In the genomic region with DNA sequence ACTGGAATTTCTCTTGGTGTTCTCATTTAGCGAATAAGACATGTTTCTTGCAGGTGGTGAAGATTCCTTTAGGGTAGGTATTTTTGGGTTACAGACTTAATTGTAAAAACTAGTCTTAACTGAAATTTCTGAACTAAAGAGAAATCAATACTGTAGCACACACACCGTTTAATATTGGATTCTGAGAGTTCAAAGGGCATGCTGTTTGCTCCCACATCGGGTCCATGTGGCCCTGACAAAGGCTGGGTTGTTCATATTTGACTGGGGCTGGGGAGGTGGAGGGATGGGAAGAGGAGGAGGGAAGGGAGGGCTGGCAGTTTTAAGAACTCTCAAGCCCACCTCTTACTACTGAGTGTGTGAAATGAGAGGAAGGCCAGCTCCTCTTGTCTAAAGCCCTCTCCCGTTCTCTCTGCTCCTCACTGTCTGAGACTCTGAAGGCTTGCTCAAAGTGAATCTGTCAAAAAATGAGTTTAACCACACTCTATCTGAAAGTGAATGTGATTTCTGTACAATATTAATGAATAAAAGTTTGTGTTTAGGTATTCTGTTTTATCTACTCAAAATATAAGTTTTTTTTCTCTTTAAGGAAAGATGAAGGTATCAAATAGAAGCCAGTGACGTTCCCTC, we compare ENCODE assay signal across 1 cellular context.
TF ChIP-seq lines count a peak whose summit lies in the region.

No MANE protein-coding gene starts in this region.

TF ChIP-seq in IMR-90, 13 proteins besides CTCF, POLR2A, EP300 and RAD21:
- no peak for TF ChIP-seq RCOR1 (IDR thresholded peaks at IDR 0.05; ENCODE audit: insufficient replicate concordance, low read length)
- TF ChIP-seq NFE2L2 (IDR thresholded peaks at IDR 0.05; ENCODE audit: low read depth, low read length), result no peak
- TF ChIP-seq BHLHE40 (IDR thresholded peaks at IDR 0.05; ENCODE audit: low read depth, low read length), result no peak
- no peak for TF ChIP-seq MAFK (IDR thresholded peaks at IDR 0.05; ENCODE audit: low read depth, low read length)
- TF ChIP-seq CEBPB (IDR thresholded peaks at IDR 0.05; ENCODE audit: low read depth, low read length), result no peak
- TF ChIP-seq SMC3 (IDR thresholded peaks at IDR 0.05; ENCODE audit: low read depth, low read length), result no peak
- TF ChIP-seq, protein P1, sequence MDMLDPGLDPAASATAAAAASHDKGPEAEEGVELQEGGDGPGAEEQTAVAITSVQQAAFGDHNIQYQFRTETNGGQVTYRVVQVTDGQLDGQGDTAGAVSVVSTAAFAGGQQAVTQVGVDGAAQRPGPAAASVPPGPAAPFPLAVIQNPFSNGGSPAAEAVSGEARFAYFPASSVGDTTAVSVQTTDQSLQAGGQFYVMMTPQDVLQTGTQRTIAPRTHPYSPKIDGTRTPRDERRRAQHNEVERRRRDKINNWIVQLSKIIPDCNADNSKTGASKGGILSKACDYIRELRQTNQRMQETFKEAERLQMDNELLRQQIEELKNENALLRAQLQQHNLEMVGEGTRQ (IDR thresholded peaks at IDR 0.05; ENCODE audit: low read depth, low read length), result no peak
- TF ChIP-seq CHD1 (IDR thresholded peaks at IDR 0.05; ENCODE audit: low read depth, low read length), result no peak
- TF ChIP-seq MXI1 (IDR thresholded peaks at IDR 0.05; ENCODE audit: borderline replicate concordance, low read depth, low read length), result no peak
- TF ChIP-seq MAZ (IDR thresholded peaks at IDR 0.05; ENCODE audit: borderline replicate concordance, low read depth, low read length), result no peak
- TF ChIP-seq, protein P2, sequence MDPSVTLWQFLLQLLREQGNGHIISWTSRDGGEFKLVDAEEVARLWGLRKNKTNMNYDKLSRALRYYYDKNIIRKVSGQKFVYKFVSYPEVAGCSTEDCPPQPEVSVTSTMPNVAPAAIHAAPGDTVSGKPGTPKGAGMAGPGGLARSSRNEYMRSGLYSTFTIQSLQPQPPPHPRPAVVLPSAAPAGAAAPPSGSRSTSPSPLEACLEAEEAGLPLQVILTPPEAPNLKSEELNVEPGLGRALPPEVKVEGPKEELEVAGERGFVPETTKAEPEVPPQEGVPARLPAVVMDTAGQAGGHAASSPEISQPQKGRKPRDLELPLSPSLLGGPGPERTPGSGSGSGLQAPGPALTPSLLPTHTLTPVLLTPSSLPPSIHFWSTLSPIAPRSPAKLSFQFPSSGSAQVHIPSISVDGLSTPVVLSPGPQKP (IDR thresholded peaks at IDR 0.05; ENCODE audit: borderline replicate concordance, low read depth, low read length), result no peak
- TF ChIP-seq FOS (IDR thresholded peaks at IDR 0.05; ENCODE audit: low read depth, low read length), result no peak
- TF ChIP-seq RFX5 (IDR thresholded peaks at IDR 0.05; ENCODE audit: low read depth, low read length), result no peak
